8 cellular contexts compared by ENCODE assay signal in genomic region chr19:47113446-47114348, GRCh38. TPM values are rescaled to one million over a fixed set of nuclear protein-coding genes. Genes with fewer than 3 reads are reported as not detected.
A peak's percentile ranks its signal among the peaks of the same experiment; 100 is the strongest.
DNase-seq lines count a peak whose midpoint lies in the region; ATAC-seq and TF ChIP-seq lines count a peak whose summit lies in the region.

ZC3H4 (minus strand) TSS chr19:47113776; CDS start chr19:47112584, 1,192 bp downstream.

- ATAC-seq in T-helper 17 cell (peak; percentile 56), heart right ventricle (peak; percentile 57 to 85 (median 72))

- peaks cover 12% of the 10 kb centered on the region for H3K36me3 Mint-ChIP-seq in T-helper 17 cell (ENCODE audit: low read depth)
- peaks cover 18% of the 10 kb centered on the region for H3K36me3 Mint-ChIP-seq in type B pancreatic cell

- H3K27me3 Mint-ChIP-seq in T-helper 17 cell = no peaks in the 10 kb centered on the region
- peaks cover 6% of the 10 kb centered on the region for H3K27me3 Mint-ChIP-seq in type B pancreatic cell

- peaks cover 0 to 11% (median 0%) of the 10 kb centered on the region in 9 donors for H3K36me3 ChIP-seq in heart right ventricle

- no peak for TF ChIP-seq CTCF in HFF-Myc (IDR thresholded peaks at IDR 0.05; ENCODE audit: low read depth, low read length, missing control alignments)
- no peak for TF ChIP-seq CTCF in heart right ventricle (IDR thresholded peaks at IDR 0.05)
- no peak for TF ChIP-seq CTCF in type B pancreatic cell (conservative IDR thresholded peaks at IDR 0.05)

- peak within 1 kb of the TSS; percentile 94 for H3K4me3 Mint-ChIP-seq in T-helper 17 cell
- peak within 1 kb of the TSS; percentile 95 for H3K4me3 Mint-ChIP-seq in type B pancreatic cell

- H3K27ac ChIP-seq in heart right ventricle = peak within 1 kb of the TSS; percentile 99 to 100 (median 100)

- 3 to 5% methylated on average over 36 of the region's 36 CpGs for WGBS in heart right ventricle, 2 donors

- DNase-seq in DMS53 (lab: John Stamatoyannopoulos, UW) (peak; percentile 98), HFF-Myc (ENCODE audit: extremely low read depth, low read depth) (peak; percentile 87), NCI-H187 treated with DMSO at 0.1 percent for 48 hours (lab: John Stamatoyannopoulos, UW) (peak; percentile 86), T-helper 17 cell (peak; percentile 82 to 92 (median 91)), amniotic stem cell (lab: John Stamatoyannopoulos, UW) (peak; percentile 92), heart right ventricle (peak; percentile 92 to 96), posterior cingulate gyrus (peak; percentile 87 to 99 (median 93)), type B pancreatic cell (ENCODE audit: extremely low spot score, unreplicated experiment) (peak; percentile 95)

- H3K9me3 ChIP-seq in T-helper 17 cell (ENCODE audit: control insufficient read depth, low read length, poor library complexity, severe bottlenecking) (no peaks in the 10 kb centered on the region), heart right ventricle (no peaks in the 10 kb centered on the region)

- peak within 1 kb of the TSS; percentile 98 for H3K27ac Mint-ChIP-seq in T-helper 17 cell
- H3K27ac Mint-ChIP-seq in type B pancreatic cell = peak within 1 kb of the TSS; percentile 100

- intact Hi-C loops in heart right ventricle (cut with DNase I) = loop anchor here in 6 of 10 donors (2.0 to 10.0 kb wide), 5 partner anchors 17 to 261 kb away; partner anchors contain the start of genes AP2S1 (in 5 of the 6) and TMEM160 (in 1 of the 6)
- intact Hi-C loops in posterior cingulate gyrus (cut with DNase I) = loop anchor here (5.0 kb wide), 1 partner anchor 251 kb away; the partner anchor contains the start of gene ARHGAP35

- H3K27me3 ChIP-seq in heart right ventricle = no peaks in the 10 kb centered on the region

- no peaks in the 10 kb centered on the region for H3K9me3 Mint-ChIP-seq in type B pancreatic cell

- peaks cover 0 to 32% (median 24%) of the 10 kb centered on the region in 9 donors for H3K4me1 ChIP-seq in heart right ventricle

- H3K4me3 ChIP-seq in HFF-Myc (replicated peaks; ENCODE audit: low read depth, low read length) (peak within 1 kb of the TSS; percentile 97), heart right ventricle (peak within 1 kb of the TSS; percentile 77 to 97 (median 82))

- H3K4me1 Mint-ChIP-seq in T-helper 17 cell (peaks cover 22% of the 10 kb centered on the region), type B pancreatic cell (ENCODE audit: unreplicated experiment) (peaks cover 24% of the 10 kb centered on the region)

RNA-seq across cellular contexts. Expression of gene ZC3H4, which starts in this region (rescaled TPM):
- total RNA-seq in T-helper 17 cell (10 to 100 TPM; 58.4 to 60.7 TPM), heart right ventricle (10 to 100 TPM; 19.5 to 32.8 (median 26.1) TPM), type B pancreatic cell (ENCODE audit: low replicate concordance) (59.9 and 71.4 TPM in 2 replicates)
- polyA plus RNA-seq in heart right ventricle = 10 to 100 TPM in 1 of 2 donors, 1 to 10 TPM in 1; 4.5 to 13.8 TPM

Comparison
In these comparisons a context has a peak if more than half of its experiments do, and no peak if none do; other contexts are left out.
1. Peak in every context shown above with its lines: DNase-seq, ATAC-seq, H3K4me3 ChIP-seq and H3K27ac ChIP-seq.